29 cellular contexts compared by ENCODE assay signal in genomic region chr7:104453190-104453589, GRCh38.
"Had no signal": no experiment of that assay in that cellular context is flagged by ENCODE, and none has a peak within 500 bp of the region (broad histone marks: within the 10 kb centered on the region; RNA-seq: fewer than 3 reads in every experiment).

No MANE protein-coding gene starts in this region.

- H3K27ac ChIP-seq: brain microvascular endothelial cell, cardiac muscle cell, Peyer's patch, RWPE1, SJCRH30, WERI-Rb-1 had no signal

- DNase-seq: activated CD4-positive, alpha-beta T cell treated with anti-CD3 and anti-CD28 coated beads for 48 hours; activated CD4-positive, alpha-beta T cell treated with anti-CD3 and anti-CD28 coated beads, Interleukin-2, amount 50 U/mL, for 4 hours; activated CD4-positive, CD25-positive, alpha-beta regulatory T cell treated with anti-CD3 and anti-CD28 coated beads, Interleukin-2, amount 50 U/mL, for 72 hours; activated CD8-positive, alpha-beta memory T cell treated with anti-CD3 and anti-CD28 coated beads, Interleukin-2, amount 50 U/mL, for 48 hours; activated CD8-positive, alpha-beta T cell treated with anti-CD3 and anti-CD28 coated beads, Interleukin-2, amount 10 ng/mL, durations not matched to agents 7 days and 5 days; activated naive CD4-positive, alpha-beta T cell; activated T-cell treated with anti-CD3 and anti-CD28 coated beads, Interleukin-2, amount 50 U/mL, for 1 hour; amygdala; brain microvascular endothelial cell; cerebellar nuclear complex; Karpas-422; MM.1S; NCI-H1105 treated with DMSO at 0.1 percent for 48 hours; NCI-H1436 treated with DMSO at 0.1 percent for 48 hours; NCI-H187; NCI-H2081; NCI-H2227 treated with DMSO at 0.1 percent for 48 hours; NCI-H526; NCI-H774; NK-92 treated with Interleukin-12 subunit alpha and Interleukin-12 subunit beta, amount 100 ng/mL, for 24 hours; Peyer's patch; Right ventricle myocardium superior; SJCRH30; SK-N-SH; T-helper 1 cell; WERI-Rb-1 had no signal

- ATAC-seq: activated CD8-positive, alpha-beta T cell treated with anti-CD3 and anti-CD28 coated beads, Interleukin-2, amount 10 ng/mL, durations not matched to agents 7 days and 5 days; K562 had no signal
